In genomic region chr4:38675167-38676121, GRCh38 we compare ENCODE assay signal across 8 cellular contexts. TPM values are rescaled to one million over a fixed set of nuclear protein-coding genes. Genes with fewer than 3 reads are reported as not detected.
DNase-seq lines count a peak whose midpoint lies in the region; ATAC-seq and TF ChIP-seq lines count a peak whose summit lies in the region.

No MANE protein-coding gene starts in this region.

- CTCF ChIA-PET in activated CD4-positive, alpha-beta T cell treated with anti-CD3 and anti-CD28 coated beads for 36 hours (lab: Charles Lee): interaction anchor here (0.5 to 4.9 kb wide), 45 partner anchors 7 to 795 kb away, joined by 3 to 112 read pairs (median 3); no protein-coding TSS in a partner anchor

- peak overlapping the region; percentile 30 for H3K27ac Mint-ChIP-seq in activated CD4-positive, alpha-beta T cell treated with anti-CD3 and anti-CD28 coated beads for 36 hours

- H3K36me3 Mint-ChIP-seq in activated CD4-positive, alpha-beta T cell treated with anti-CD3 and anti-CD28 coated beads for 36 hours (ENCODE audit: low read depth): peaks cover 8% of the 10 kb centered on the region

- peaks cover 84% of the 10 kb centered on the region for H3K4me1 Mint-ChIP-seq in activated CD4-positive, alpha-beta T cell treated with anti-CD3 and anti-CD28 coated beads for 36 hours

- peak; percentile 66; the same call in 1 of the 2 replicates for TF ChIP-seq CTCF in GM12875 (IDR thresholded peaks at IDR 0.05; ENCODE audit: borderline replicate concordance, insufficient read depth, low read depth, low read length)
- TF ChIP-seq CTCF in choroid plexus epithelial cell (conservative IDR thresholded peaks at IDR 0.05; ENCODE audit: low read depth, low read length): peak; percentile 93

- H3K4me3 ChIP-seq in GM12875 (ENCODE audit: low read depth, low read length): no peak overlapping the region
- no peak overlapping the region for H3K4me3 ChIP-seq in choroid plexus epithelial cell (ENCODE audit: low read depth, low read length)

- POLR2A ChIA-PET in activated CD4-positive, alpha-beta T cell treated with anti-CD3 and anti-CD28 coated beads for 36 hours (lab: Charles Lee): interaction anchor here (0.6 to 0.7 kb wide), 3 partner anchors 8 to 492 kb away, joined by 3 to 4 read pairs (median 3); no protein-coding TSS in a partner anchor

- intact Hi-C loops in activated CD4-positive, alpha-beta T cell treated with anti-CD3 and anti-CD28 coated beads for 36 hours (cut with DNase I, micrococcal nuclease): loop anchor here (1.0 to 5.0 kb wide), 7 partner anchors 56 to 613 kb away; no protein-coding TSS in a partner anchor

- no peaks in the 10 kb centered on the region for H3K27me3 Mint-ChIP-seq in activated CD4-positive, alpha-beta T cell treated with anti-CD3 and anti-CD28 coated beads for 36 hours

- H3K4me3 Mint-ChIP-seq in activated CD4-positive, alpha-beta T cell treated with anti-CD3 and anti-CD28 coated beads for 36 hours: peak overlapping the region; percentile 47

- no peaks in the 10 kb centered on the region for H3K9me3 Mint-ChIP-seq in activated CD4-positive, alpha-beta T cell treated with anti-CD3 and anti-CD28 coated beads for 36 hours (ENCODE audit: low read depth)

- ATAC-seq in HG03139 (IDR thresholded peaks at IDR 0.05; ENCODE audit: unreplicated experiment) (peak; percentile 49), left lobe of liver (peak; percentile 53), HG02973 (IDR thresholded peaks at IDR 0.05; ENCODE audit: unreplicated experiment) (no peak)
- ATAC-seq in activated CD4-positive, alpha-beta T cell treated with anti-CD3 and anti-CD28 coated beads for 36 hours: peak; percentile 55

- peak; percentile 72 for DNase-seq in NCI-H460 (ENCODE audit: extremely low read depth, low read depth)
- DNase-seq in activated CD4-positive, alpha-beta T cell treated with anti-CD3 and anti-CD28 coated beads for 36 hours: peak; percentile 91
- DNase-seq in choroid plexus epithelial cell (ENCODE audit: low read depth): peak; percentile 92
- peak; percentile 73 for DNase-seq in left lobe of liver (ENCODE audit: low spot score)
- peak; percentile 76 for DNase-seq in stimulated activated CD4-positive, alpha-beta T cell treated with anti-CD3 and anti-CD28 coated beads, Interleukin-1b, Interleukin-23, amount 100 ng/mL, for 48 hours

RNA-seq across cellular contexts. Expression of gene KLF3, which starts 11.4 kb away (rescaled TPM):
- total RNA-seq in NCI-H460 (2014; rRNA removed; shearing (Covaris generic)): 27.3 and 29.9 TPM in 2 replicates
- polyA plus RNA-seq in NCI-H460 (2014; cell fraction: nucleus; rRNA removed): 10.8 and 18.0 TPM in 2 replicates
- total RNA-seq in activated CD4-positive, alpha-beta T cell treated with anti-CD3 and anti-CD28 coated beads for 36 hours: 1 to 10 TPM; 6.1 to 6.2 TPM
- total RNA-seq in left lobe of liver: 28.6 TPM
